In the genomic region with DNA sequence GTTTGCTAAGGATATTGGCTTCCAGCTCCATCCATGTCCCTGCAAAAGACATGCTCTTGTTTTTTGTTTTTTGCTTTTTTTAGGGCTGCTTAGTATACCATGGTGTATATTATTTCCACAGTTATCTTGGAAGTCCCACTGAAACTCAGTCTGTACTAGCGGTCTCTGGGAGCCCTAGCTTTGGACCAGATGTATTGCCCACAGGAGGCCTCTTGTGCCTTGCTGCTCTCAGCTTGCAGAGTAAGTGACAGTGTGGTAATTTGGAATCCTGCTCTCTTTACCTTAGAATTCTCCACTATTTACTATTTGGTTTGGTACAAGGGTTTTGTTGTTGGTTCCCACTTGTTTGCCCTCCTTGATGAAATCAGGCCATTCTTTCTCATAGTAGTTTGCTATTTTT, we compare ENCODE assay signal across 1 cellular context.
TF ChIP-seq lines count a peak whose summit lies in the region.

No MANE protein-coding gene starts in this region.

TF ChIP-seq in WTC11, 78 proteins besides CTCF, POLR2A, EP300 and RAD21 (continued from another document):
- TF ChIP-seq, protein P1, sequence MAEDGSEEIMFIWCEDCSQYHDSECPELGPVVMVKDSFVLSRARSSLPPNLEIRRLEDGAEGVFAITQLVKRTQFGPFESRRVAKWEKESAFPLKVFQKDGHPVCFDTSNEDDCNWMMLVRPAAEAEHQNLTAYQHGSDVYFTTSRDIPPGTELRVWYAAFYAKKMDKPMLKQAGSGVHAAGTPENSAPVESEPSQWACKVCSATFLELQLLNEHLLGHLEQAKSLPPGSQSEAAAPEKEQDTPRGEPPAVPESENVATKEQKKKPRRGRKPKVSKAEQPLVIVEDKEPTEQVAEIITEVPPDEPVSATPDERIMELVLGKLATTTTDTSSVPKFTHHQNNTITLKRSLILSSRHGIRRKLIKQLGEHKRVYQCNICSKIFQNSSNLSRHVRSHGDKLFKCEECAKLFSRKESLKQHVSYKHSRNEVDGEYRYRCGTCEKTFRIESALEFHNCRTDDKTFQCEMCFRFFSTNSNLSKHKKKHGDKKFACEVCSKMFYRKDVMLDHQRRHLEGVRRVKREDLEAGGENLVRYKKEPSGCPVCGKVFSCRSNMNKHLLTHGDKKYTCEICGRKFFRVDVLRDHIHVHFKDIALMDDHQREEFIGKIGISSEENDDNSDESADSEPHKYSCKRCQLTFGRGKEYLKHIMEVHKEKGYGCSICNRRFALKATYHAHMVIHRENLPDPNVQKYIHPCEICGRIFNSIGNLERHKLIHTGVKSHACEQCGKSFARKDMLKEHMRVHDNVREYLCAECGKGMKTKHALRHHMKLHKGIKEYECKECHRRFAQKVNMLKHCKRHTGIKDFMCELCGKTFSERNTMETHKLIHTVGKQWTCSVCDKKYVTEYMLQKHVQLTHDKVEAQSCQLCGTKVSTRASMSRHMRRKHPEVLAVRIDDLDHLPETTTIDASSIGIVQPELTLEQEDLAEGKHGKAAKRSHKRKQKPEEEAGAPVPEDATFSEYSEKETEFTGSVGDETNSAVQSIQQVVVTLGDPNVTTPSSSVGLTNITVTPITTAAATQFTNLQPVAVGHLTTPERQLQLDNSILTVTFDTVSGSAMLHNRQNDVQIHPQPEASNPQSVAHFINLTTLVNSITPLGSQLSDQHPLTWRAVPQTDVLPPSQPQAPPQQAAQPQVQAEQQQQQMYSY (CRISPR knock-in tag; IDR thresholded peaks at IDR 0.05): no peak
- TF ChIP-seq ZNF416 (CRISPR knock-in tag; IDR thresholded peaks at IDR 0.05) (no peak), SMAD4 (CRISPR knock-in tag; IDR thresholded peaks at IDR 0.05) (no peak)
- TF ChIP-seq, protein P2, sequence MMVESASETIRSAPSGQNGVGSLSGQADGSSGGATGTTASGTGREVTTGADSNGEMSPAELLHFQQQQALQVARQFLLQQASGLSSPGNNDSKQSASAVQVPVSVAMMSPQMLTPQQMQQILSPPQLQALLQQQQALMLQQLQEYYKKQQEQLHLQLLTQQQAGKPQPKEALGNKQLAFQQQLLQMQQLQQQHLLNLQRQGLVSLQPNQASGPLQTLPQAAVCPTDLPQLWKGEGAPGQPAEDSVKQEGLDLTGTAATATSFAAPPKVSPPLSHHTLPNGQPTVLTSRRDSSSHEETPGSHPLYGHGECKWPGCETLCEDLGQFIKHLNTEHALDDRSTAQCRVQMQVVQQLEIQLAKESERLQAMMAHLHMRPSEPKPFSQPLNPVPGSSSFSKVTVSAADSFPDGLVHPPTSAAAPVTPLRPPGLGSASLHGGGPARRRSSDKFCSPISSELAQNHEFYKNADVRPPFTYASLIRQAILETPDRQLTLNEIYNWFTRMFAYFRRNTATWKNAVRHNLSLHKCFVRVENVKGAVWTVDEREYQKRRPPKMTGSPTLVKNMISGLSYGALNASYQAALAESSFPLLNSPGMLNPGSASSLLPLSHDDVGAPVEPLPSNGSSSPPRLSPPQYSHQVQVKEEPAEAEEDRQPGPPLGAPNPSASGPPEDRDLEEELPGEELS (CRISPR knock-in tag; IDR thresholded peaks at IDR 0.05): no peak
- TF ChIP-seq, protein P3, sequence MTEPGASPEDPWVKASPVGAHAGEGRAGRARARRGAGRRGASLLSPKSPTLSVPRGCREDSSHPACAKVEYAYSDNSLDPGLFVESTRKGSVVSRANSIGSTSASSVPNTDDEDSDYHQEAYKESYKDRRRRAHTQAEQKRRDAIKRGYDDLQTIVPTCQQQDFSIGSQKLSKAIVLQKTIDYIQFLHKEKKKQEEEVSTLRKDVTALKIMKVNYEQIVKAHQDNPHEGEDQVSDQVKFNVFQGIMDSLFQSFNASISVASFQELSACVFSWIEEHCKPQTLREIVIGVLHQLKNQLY (CRISPR knock-in tag; IDR thresholded peaks at IDR 0.05): no peak
- TF ChIP-seq, protein P4, sequence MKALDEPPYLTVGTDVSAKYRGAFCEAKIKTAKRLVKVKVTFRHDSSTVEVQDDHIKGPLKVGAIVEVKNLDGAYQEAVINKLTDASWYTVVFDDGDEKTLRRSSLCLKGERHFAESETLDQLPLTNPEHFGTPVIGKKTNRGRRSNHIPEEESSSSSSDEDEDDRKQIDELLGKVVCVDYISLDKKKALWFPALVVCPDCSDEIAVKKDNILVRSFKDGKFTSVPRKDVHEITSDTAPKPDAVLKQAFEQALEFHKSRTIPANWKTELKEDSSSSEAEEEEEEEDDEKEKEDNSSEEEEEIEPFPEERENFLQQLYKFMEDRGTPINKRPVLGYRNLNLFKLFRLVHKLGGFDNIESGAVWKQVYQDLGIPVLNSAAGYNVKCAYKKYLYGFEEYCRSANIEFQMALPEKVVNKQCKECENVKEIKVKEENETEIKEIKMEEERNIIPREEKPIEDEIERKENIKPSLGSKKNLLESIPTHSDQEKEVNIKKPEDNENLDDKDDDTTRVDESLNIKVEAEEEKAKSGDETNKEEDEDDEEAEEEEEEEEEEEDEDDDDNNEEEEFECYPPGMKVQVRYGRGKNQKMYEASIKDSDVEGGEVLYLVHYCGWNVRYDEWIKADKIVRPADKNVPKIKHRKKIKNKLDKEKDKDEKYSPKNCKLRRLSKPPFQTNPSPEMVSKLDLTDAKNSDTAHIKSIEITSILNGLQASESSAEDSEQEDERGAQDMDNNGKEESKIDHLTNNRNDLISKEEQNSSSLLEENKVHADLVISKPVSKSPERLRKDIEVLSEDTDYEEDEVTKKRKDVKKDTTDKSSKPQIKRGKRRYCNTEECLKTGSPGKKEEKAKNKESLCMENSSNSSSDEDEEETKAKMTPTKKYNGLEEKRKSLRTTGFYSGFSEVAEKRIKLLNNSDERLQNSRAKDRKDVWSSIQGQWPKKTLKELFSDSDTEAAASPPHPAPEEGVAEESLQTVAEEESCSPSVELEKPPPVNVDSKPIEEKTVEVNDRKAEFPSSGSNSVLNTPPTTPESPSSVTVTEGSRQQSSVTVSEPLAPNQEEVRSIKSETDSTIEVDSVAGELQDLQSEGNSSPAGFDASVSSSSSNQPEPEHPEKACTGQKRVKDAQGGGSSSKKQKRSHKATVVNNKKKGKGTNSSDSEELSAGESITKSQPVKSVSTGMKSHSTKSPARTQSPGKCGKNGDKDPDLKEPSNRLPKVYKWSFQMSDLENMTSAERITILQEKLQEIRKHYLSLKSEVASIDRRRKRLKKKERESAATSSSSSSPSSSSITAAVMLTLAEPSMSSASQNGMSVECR (CRISPR knock-in tag; IDR thresholded peaks at IDR 0.05; ENCODE audit: borderline replicate concordance): no peak
